In the genomic region with DNA sequence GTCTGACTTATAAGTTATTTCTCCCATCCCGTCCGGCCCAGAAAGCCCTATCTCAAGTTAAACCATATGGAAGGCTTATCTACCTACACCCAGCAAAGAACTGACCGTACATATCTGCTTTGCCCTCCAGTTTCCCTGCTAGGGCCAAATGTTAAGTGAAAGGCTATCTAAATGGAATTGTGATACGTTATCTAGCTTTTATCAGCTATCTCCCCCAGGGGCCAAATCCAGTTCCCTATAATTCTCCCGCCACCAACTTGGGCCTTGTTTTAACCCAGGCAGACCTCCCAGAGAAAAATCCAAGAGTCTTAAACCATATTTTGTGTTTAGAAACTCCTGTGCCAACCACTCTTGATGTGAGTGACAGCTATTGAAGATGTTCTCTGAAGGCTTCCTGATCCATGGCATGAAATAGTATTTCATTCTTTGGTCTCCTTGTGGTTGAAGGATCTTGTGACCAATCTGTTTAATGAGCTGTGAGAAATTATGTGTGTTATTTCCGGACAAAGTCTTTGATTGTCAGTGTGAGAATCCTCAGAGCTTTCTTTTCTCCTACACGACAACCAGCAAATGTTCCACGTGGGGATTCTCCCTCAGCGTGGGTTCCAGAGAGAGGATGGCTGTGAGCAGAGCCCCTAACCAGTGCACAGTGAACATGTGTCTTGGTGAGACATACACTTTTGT, we compare ENCODE assay signal across 1 cellular context.
A peak's percentile ranks its signal among the peaks of the same experiment; 100 is the strongest.
TF ChIP-seq lines count a peak whose summit lies in the region.

No MANE protein-coding gene starts in this region.

TF ChIP-seq in GM12878, 131 proteins besides CTCF, POLR2A, EP300 and RAD21:
- TF ChIP-seq PKNOX1 (IDR thresholded peaks at IDR 0.05) (peak; percentile 71), HCFC1 (IDR thresholded peaks at IDR 0.05; ENCODE audit: low read length) (no peak)
TF ChIP-seq in GM12878: peak in this region for 1.
